7 cellular contexts compared by ENCODE assay signal in the genomic region with DNA sequence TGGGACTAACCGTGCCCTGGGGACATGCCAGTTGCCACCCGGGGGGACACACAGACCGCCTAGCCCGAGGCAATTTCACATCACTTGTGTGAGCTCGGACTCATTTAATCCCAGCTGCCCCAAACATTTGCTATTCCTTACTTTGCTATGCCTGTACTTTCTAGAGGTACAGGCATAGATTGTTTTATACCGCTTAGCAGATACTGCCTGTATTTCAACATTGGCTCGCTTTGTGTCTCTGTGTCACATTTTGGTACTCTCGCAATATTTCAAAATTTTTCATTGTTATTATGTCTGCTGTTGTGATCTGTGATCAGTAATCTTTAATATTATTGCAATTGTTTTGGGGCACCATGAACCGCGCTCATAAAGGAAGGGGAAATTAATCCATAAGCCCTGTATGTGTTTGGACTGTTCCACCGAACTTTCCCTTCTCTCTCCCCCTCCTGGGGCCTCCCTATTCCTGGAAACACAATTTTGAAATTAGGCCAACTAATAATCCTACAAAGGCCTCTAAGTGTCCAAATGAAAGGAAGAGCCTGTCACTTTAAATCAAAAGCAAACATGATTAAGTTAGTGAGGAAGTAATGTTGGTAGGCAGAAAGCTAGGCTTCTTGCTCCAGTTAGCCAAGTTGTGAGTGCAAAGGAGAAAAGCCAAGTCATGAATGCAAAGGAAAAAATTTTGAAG. TPM values are rescaled to one million over a fixed set of nuclear protein-coding genes. Genes with fewer than 3 reads are reported as not detected.
DNase-seq lines count a peak whose midpoint lies in the region; ATAC-seq and TF ChIP-seq lines count a peak whose summit lies in the region.

No MANE protein-coding gene starts in this region.

- intact Hi-C loops in PC-3 (cut with micrococcal nuclease), result loop anchor here (1.0 to 5.0 kb wide), 5 partner anchors 19 to 275 kb away; a partner anchor contains a TSS
- intact Hi-C loops in naive thymus-derived CD4-positive, alpha-beta T cell (cut with micrococcal nuclease), result loop anchor here (1.0 to 10.0 kb wide), 15 partner anchors 15 to 1709 kb away; a partner anchor contains a TSS

- H3K4me1 Mint-ChIP-seq in effector memory CD8-positive, alpha-beta T cell (ENCODE audit: low read depth in 2 of 2), result peaks cover 25 to 27% of the 10 kb centered on the region in 2 donors
- peaks cover 20 to 44% (median 41%) of the 10 kb centered on the region in 7 donors for H3K4me1 Mint-ChIP-seq in naive thymus-derived CD4-positive, alpha-beta T cell

- peak overlapping the region; percentile 93 to 97 for H3K4me3 Mint-ChIP-seq in effector memory CD8-positive, alpha-beta T cell
- H3K4me3 Mint-ChIP-seq in naive thymus-derived CD4-positive, alpha-beta T cell, result peak overlapping the region; percentile 86 to 96 (median 94)

- H3K9me3 ChIP-seq in PC-3 (ENCODE audit: low read length), result no peaks in the 10 kb centered on the region
- H3K9me3 ChIP-seq in naive thymus-derived CD4-positive, alpha-beta T cell (ENCODE audit: control insufficient read depth in 2 of 3, low read length in 3 of 3), result no peaks in the 10 kb centered on the region

- ATAC-seq in PC-3 (peak; percentile 16), HG03139 (IDR thresholded peaks at IDR 0.05; ENCODE audit: unreplicated experiment) (no peak), HG02623 (IDR thresholded peaks at IDR 0.05; ENCODE audit: unreplicated experiment) (no peak), HG03457 (IDR thresholded peaks at IDR 0.05; ENCODE audit: unreplicated experiment) (no peak)
- ATAC-seq in effector memory CD8-positive, alpha-beta T cell (replicated peaks), result no peak
- no peak for ATAC-seq in naive thymus-derived CD4-positive, alpha-beta T cell

- peaks cover 9% of the 10 kb centered on the region for H3K4me1 ChIP-seq in PC-3 (ENCODE audit: insufficient read depth, low read length)
- H3K4me1 ChIP-seq in naive thymus-derived CD4-positive, alpha-beta T cell (ENCODE audit: control insufficient read depth in 2 of 2, insufficient read depth in 2 of 2, low read length in 2 of 2), result peaks cover 8 to 16% of the 10 kb centered on the region in 2 donors

- no peak overlapping the region for H3K27ac ChIP-seq in PC-3 (ENCODE audit: low read length)
- H3K27ac ChIP-seq in naive thymus-derived CD4-positive, alpha-beta T cell (ENCODE audit: low read depth, low read length), result peak overlapping the region; percentile 83

- H3K9ac ChIP-seq in PC-3 (ENCODE audit: low read length), result peak overlapping the region; percentile 76; the same call in 1 of the 2 replicates

- H3K27ac Mint-ChIP-seq in effector memory CD8-positive, alpha-beta T cell, result peak overlapping the region; percentile 91
- peak overlapping the region; percentile 78 to 95 (median 89) for H3K27ac Mint-ChIP-seq in naive thymus-derived CD4-positive, alpha-beta T cell

- H2AFZ ChIP-seq in PC-3 (ENCODE audit: low read length), result peak overlapping the region; percentile 99

- no peaks in the 10 kb centered on the region for H3F3A ChIP-seq in PC-3 (ENCODE audit: low read length, unreplicated experiment)

- CTCF ChIA-PET in PC-3 (lab: Charles Lee), result interaction anchor here (0.6 kb wide), 1 partner anchor 322 kb away, joined by 7 read pairs; no protein-coding TSS in a partner anchor
- CTCF ChIA-PET in naive thymus-derived CD4-positive, alpha-beta T cell (lab: Charles Lee), result interaction anchor here (0.7 to 1.2 kb wide), 4 partner anchors 13 to 271 kb away, joined by 3 read pairs; no protein-coding TSS in a partner anchor

- BruUV-seq in PC-3 (replicated peaks; lab: Mats Ljungman, UMichigan), result no TSS peak

- H3K79me2 ChIP-seq in PC-3 (ENCODE audit: low read length), result peaks cover 37% of the 10 kb centered on the region

- TF ChIP-seq CTCF in PC-3 (conservative IDR thresholded peaks at IDR 0.05; ENCODE audit: low read depth, low read length), result no peak

- H3K36me3 ChIP-seq in H7 (replicated peaks; ENCODE audit: control insufficient read depth, insufficient read depth, low read length) (peaks cover 1% of the 10 kb centered on the region; the same call in 1 of the 2 replicates), PC-3 (ENCODE audit: low read depth, low read length) (no peaks in the 10 kb centered on the region; the same call in 1 of the 2 replicates)
- peaks cover 0 to 10% (median 0%) of the 10 kb centered on the region in 3 experiments for H3K36me3 ChIP-seq in naive thymus-derived CD4-positive, alpha-beta T cell (ENCODE audit: control insufficient read depth in 2 of 3, insufficient read depth in 3 of 3, low read length in 3 of 3)

- H3K36me3 Mint-ChIP-seq in effector memory CD8-positive, alpha-beta T cell (ENCODE audit: insufficient read depth), result peaks cover 12% of the 10 kb centered on the region
- peaks cover 0 to 8% (median 5%) of the 10 kb centered on the region in 5 donors for H3K36me3 Mint-ChIP-seq in naive thymus-derived CD4-positive, alpha-beta T cell

- H3K27me3 ChIP-seq in H7 (ENCODE audit: control insufficient read depth, insufficient read depth, low read length), result no peaks in the 10 kb centered on the region
- no peaks in the 10 kb centered on the region for H3K27me3 ChIP-seq in PC-3 (ENCODE audit: low read length)
- no peaks in the 10 kb centered on the region for H3K27me3 ChIP-seq in naive thymus-derived CD4-positive, alpha-beta T cell (ENCODE audit: control insufficient read depth in 2 of 2, insufficient read depth in 2 of 2, low read length in 2 of 2)

- H3K9me2 ChIP-seq in PC-3 (replicated peaks; ENCODE audit: low read length), result no peaks in the 10 kb centered on the region

- no peaks in the 10 kb centered on the region for H4K20me1 ChIP-seq in PC-3 (ENCODE audit: low read length)

- H3K4me3 ChIP-seq in H7 (ENCODE audit: insufficient read depth, low read depth, low read length) (peak overlapping the region; percentile 84), PC-3 (ENCODE audit: low read length) (peak overlapping the region; percentile 96)
- H3K4me3 ChIP-seq in naive thymus-derived CD4-positive, alpha-beta T cell (ENCODE audit: low read length), result peak overlapping the region; percentile 78

- POLR2A ChIA-PET in PC-3 (lab: Charles Lee; ENCODE audit: unreplicated experiment), result no interaction called here
- POLR2A ChIA-PET in naive thymus-derived CD4-positive, alpha-beta T cell (lab: Charles Lee), result interaction anchor here (0.7 to 4.1 kb wide), 7 partner anchors 8 to 270 kb away, joined by 3 to 18 read pairs (median 4); a partner anchor contains a TSS

- H3K4me2 ChIP-seq in PC-3 (ENCODE audit: low read length), result peak overlapping the region; percentile 91

- no peaks in the 10 kb centered on the region for H3K27me3 Mint-ChIP-seq in effector memory CD8-positive, alpha-beta T cell
- H3K27me3 Mint-ChIP-seq in naive thymus-derived CD4-positive, alpha-beta T cell, result no peaks in the 10 kb centered on the region

- DNase-seq in H7 (no peak), PC-3 (peak; percentile 7)
- DNase-seq in effector memory CD8-positive, alpha-beta T cell, result no peak
- no peak for DNase-seq in naive thymus-derived CD4-positive, alpha-beta T cell

- H3K9me3 Mint-ChIP-seq in effector memory CD8-positive, alpha-beta T cell, result no peaks in the 10 kb centered on the region
- H3K9me3 Mint-ChIP-seq in naive thymus-derived CD4-positive, alpha-beta T cell, result peaks cover 0 to 8% (median 0%) of the 10 kb centered on the region in 11 donors

RNA-seq across cellular contexts. Expression of a gene that starts 0.6 kb away (rescaled TPM):
- total RNA-seq in H7 (2014; rRNA removed; shearing (Covaris generic)), result 48.4 and 63.5 TPM in 2 replicates
- total RNA-seq in PC-3 (2014; rRNA removed), result 33.7 and 36.7 TPM in 2 replicates
- total RNA-seq in naive thymus-derived CD4-positive, alpha-beta T cell, result 10 to 100 TPM in 4 of 5 experiments, 1 to 10 TPM in 1; 9.3 to 29.9 (median 23.6) TPM
- polyA plus RNA-seq in naive thymus-derived CD4-positive, alpha-beta T cell, result 10 to 100 TPM; 63.1 to 85.8 TPM

RNA-seq across cellular contexts. Expression of a gene that starts 26.1 kb away (rescaled TPM):
- total RNA-seq in H7 (2014; rRNA removed; shearing (Covaris generic)), result 41.3 and 49.2 TPM in 2 replicates
- total RNA-seq in PC-3 (2014; rRNA removed), result 51.6 and 53.3 TPM in 2 replicates
- 10 to 100 TPM; 11.5 to 15.4 (median 14.5) TPM for total RNA-seq in naive thymus-derived CD4-positive, alpha-beta T cell
- 10 to 100 TPM; 47.8 to 48.4 TPM for polyA plus RNA-seq in naive thymus-derived CD4-positive, alpha-beta T cell
